ENCODE assay signal across 23 cellular contexts in the genomic region with DNA sequence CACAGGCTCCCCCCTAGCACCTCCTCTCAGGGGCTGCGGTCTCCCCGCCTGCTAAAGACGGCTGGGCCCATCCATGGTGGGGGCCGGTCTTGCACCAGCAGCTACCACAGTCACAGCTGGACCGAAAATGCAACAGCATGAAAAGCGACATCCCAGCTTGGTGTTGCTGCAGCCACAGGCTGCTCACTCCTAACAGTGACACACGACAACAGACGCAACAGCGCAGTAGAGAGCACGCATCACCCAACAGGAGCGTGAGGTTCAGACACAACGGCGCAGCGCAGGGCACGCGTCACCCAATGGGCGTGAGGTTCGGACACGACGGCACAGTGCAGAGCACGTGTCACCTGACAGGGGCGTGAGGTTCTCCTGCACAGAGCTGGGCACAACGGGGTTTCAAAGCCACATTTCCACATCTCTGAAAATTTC.
"Had no signal": no experiment of that assay in that cellular context is flagged by ENCODE, and none has a peak within 500 bp of the region (broad histone marks: within the 10 kb centered on the region; RNA-seq: fewer than 3 reads in every experiment).

No MANE protein-coding gene starts in this region.

- H3K27me3 ChIP-seq: right lobe of liver, thyroid gland, transverse colon, upper lobe of left lung, vagina had no signal

- DNase-seq: head of caudate nucleus; hypothalamus; immature natural killer cell; midbrain; mucosa of descending colon; naive thymus-derived CD4-positive, alpha-beta T cell; nucleus accumbens; retina; stimulated activated CD4-positive, alpha-beta T cell treated with anti-CD3 and anti-CD28 coated beads, Interleukin-1b, Interleukin-23, amount 100 ng/mL, for 48 hours; stimulated activated CD4-positive, alpha-beta T cell treated with anti-CD3 and anti-CD28 coated beads, Interleukin-2, amount 100 ng/mL, for 48 hours; stimulated activated CD4-positive, alpha-beta T cell treated with anti-CD3 and anti-CD28 coated beads, Interleukin-4, amount 100 ng/mL, for 4 hours; stimulated activated CD8-positive, alpha-beta memory T cell treated with anti-CD3 and anti-CD28 coated beads, Interleukin-4, amount 100 ng/mL, for 48 hours; stimulated activated naive CD4-positive, alpha-beta T cell treated with Interleukin-2 at 50 U/mL for 16 hours; stimulated activated naive CD8-positive, alpha-beta T cell treated with anti-CD3 and anti-CD28 coated beads, Interleukin-15, amount 100 ng/mL, for 72 hours; thyroid gland; transverse colon had no signal

- H3K27ac ChIP-seq: parathyroid adenoma, prostate gland, right lobe of liver, thyroid gland, transverse colon, upper lobe of left lung, vagina had no signal

- H3K4me1 ChIP-seq: parathyroid adenoma, prostate gland, right lobe of liver, transverse colon, vagina had no signal

- ATAC-seq: left lobe of liver; mucosa of descending colon; naive thymus-derived CD4-positive, alpha-beta T cell; right lobe of liver had no signal

- H3K4me3 ChIP-seq: mucosa of descending colon, prostate gland, right lobe of liver, smooth muscle cell, thyroid gland, transverse colon, upper lobe of left lung, vagina had no signal

- H3K9me3 ChIP-seq: mucosa of descending colon, prostate gland, right lobe of liver, thyroid gland, transverse colon, upper lobe of left lung, vagina had no signal
